22 cellular contexts compared by ENCODE assay signal in the genomic region with DNA sequence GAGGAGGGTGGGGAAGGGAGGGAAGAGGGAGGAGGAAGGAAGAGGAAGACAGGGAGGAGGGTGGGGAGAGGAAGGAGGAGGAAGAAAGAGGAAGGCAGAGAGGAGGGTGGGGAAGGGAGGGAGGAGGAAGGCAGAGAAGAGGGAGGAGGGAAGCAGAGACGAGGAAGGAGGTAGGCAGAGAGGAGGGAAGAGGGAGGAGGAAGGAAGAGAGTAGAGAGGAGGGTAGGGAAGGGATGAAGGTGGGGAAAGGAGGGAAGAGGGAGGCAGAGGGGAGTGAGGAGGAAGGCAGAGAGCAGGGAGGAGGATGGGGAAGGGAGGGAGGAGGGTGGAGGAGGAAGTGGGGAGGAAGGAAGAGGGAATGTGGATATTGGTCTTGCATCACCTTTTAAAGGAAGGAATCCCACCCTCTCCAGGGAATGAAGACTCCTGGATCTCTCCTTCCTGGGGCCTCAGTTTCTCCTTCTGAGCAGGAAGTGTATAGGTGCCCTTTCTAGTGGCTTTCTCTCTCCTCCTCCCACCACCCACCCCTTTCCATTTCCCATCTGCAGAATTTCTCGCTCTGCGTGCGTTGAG.
DNase-seq lines count a peak whose midpoint lies in the region; ATAC-seq and TF ChIP-seq lines count a peak whose summit lies in the region.
"Had no signal": no experiment of that assay in that cellular context is flagged by ENCODE, and none has a peak within 500 bp of the region (broad histone marks: within the 10 kb centered on the region; RNA-seq: fewer than 3 reads in every experiment).

No MANE protein-coding gene starts in this region.

- no peak overlapping the region for H3K27ac Mint-ChIP-seq in endodermal cell
- no peak overlapping the region for H3K27ac Mint-ChIP-seq in mesothelial cell of epicardium
- H3K27ac Mint-ChIP-seq in T-cell: no peak overlapping the region
- no peak overlapping the region for H3K27ac Mint-ChIP-seq in activated T-helper 17 cell treated with anti-CD3 and anti-CD28 coated beads, Interleukin-2, amount 50 U/mL, for 72 hours
- H3K27ac Mint-ChIP-seq: activated naive CD8-positive, alpha-beta T cell treated with anti-CD3 and anti-CD28 coated beads, Interleukin-2, amount 50 U/mL, for 24 hours had no signal

- no peaks in the 10 kb centered on the region for H3K9me3 ChIP-seq in left ventricle myocardium inferior (replicated peaks)
- H3K9me3 ChIP-seq in endodermal cell (ENCODE audit: control insufficient read depth, low read length): no peaks in the 10 kb centered on the region
- H3K9me3 ChIP-seq: colonic mucosa, thyroid gland had no signal

- H3K9ac ChIP-seq in endodermal cell (ENCODE audit: extremely low read depth, low read length, poor library complexity, severe bottlenecking): no peak overlapping the region

- WGBS in endodermal cell (ENCODE audit: insufficient coverage in 1 of 2, insufficient read length in 1 of 2), 2 experiments: 48 to 90% methylated on average over 1 to 4 of the region's 4 CpGs

- intact Hi-C loops in left ventricle myocardium inferior (cut with micrococcal nuclease) (no loop called here), left cardiac atrium (cut with DNase I) (no loop called here)

- DNase-seq in left ventricle myocardium inferior (no peak), left cardiac atrium (no peak), endodermal cell (no peak), mesothelial cell of epicardium (ENCODE audit: low spot score in 2 of 2, unreplicated experiment in 2 of 2) (no peak), DMS 273 (lab: John Stamatoyannopoulos, UW; ENCODE audit: unreplicated experiment) (no peak), T-cell (no peak), HK-2 (ENCODE audit: unreplicated experiment) (no peak)
- DNase-seq: 8988T; activated CD4-positive, alpha-beta T cell treated with anti-CD3 and anti-CD28 coated beads, Interleukin-2, amount 50 U/mL, for 4 hours; activated CD8-positive, alpha-beta memory T cell treated with anti-CD3 and anti-CD28 coated beads, Interleukin-2, amount 50 U/mL, for 48 hours; colonic mucosa; MM.1S; NCI-H1436; NCI-H524 treated with DMSO at 0.1 percent for 48 hours; stimulated activated CD4-positive, alpha-beta T cell treated with anti-CD3 and anti-CD28 coated beads, Interleukin-4, amount 100 ng/mL, for 1 hour; stimulated activated naive CD4-positive, alpha-beta T cell; thyroid gland had no signal

- peaks cover 73% of the 10 kb centered on the region for H3K27me3 Mint-ChIP-seq in endodermal cell (ENCODE audit: insufficient read depth)
- H3K27me3 Mint-ChIP-seq in mesothelial cell of epicardium (ENCODE audit: low read depth): peaks cover 59% of the 10 kb centered on the region
- peaks cover 52 to 69% of the 10 kb centered on the region in 2 donors for H3K27me3 Mint-ChIP-seq in T-cell
- H3K27me3 Mint-ChIP-seq in activated T-helper 17 cell treated with anti-CD3 and anti-CD28 coated beads, Interleukin-2, amount 50 U/mL, for 72 hours: peaks cover 46% of the 10 kb centered on the region

- H3K4me3 ChIP-seq in left ventricle myocardium inferior (peak overlapping the region; percentile 24), endodermal cell (ENCODE audit: low read length) (peak overlapping the region; percentile 62)
- H3K4me3 ChIP-seq: colonic mucosa, SK-N-MC, thyroid gland had no signal

- H3K36me3 Mint-ChIP-seq in endodermal cell (ENCODE audit: low read depth): no peaks in the 10 kb centered on the region
- no peaks in the 10 kb centered on the region for H3K36me3 Mint-ChIP-seq in mesothelial cell of epicardium
- H3K36me3 Mint-ChIP-seq in T-cell: no peaks in the 10 kb centered on the region
- H3K36me3 Mint-ChIP-seq in activated T-helper 17 cell treated with anti-CD3 and anti-CD28 coated beads, Interleukin-2, amount 50 U/mL, for 72 hours (ENCODE audit: low read depth): no peaks in the 10 kb centered on the region

- H3K4me1 ChIP-seq in left ventricle myocardium inferior: peaks cover 8% of the 10 kb centered on the region
- H3K4me1 ChIP-seq in endodermal cell (ENCODE audit: control insufficient read depth, insufficient read depth, low read length): no peaks in the 10 kb centered on the region
- H3K4me1 ChIP-seq: colonic mucosa had no signal

- CTCF ChIA-PET in T-cell (lab: Charles Lee): no interaction called here

- H3K9me3 Mint-ChIP-seq in endodermal cell (no peaks in the 10 kb centered on the region), mesothelial cell of epicardium (no peaks in the 10 kb centered on the region), T-cell (no peaks in the 10 kb centered on the region)
- no peaks in the 10 kb centered on the region for H3K9me3 Mint-ChIP-seq in activated T-helper 17 cell treated with anti-CD3 and anti-CD28 coated beads, Interleukin-2, amount 50 U/mL, for 72 hours
- H3K9me3 Mint-ChIP-seq: activated naive CD8-positive, alpha-beta T cell treated with anti-CD3 and anti-CD28 coated beads, Interleukin-2, amount 50 U/mL, for 24 hours had no signal

- TF ChIP-seq CTCF in left ventricle myocardium inferior (IDR thresholded peaks at IDR 0.05; ENCODE audit: borderline replicate concordance): no peak
- no peak for TF ChIP-seq CTCF in endodermal cell (conservative IDR thresholded peaks at IDR 0.05)
- no peak for TF ChIP-seq CTCF in mesothelial cell of epicardium (IDR thresholded peaks at IDR 0.05; ENCODE audit: unreplicated experiment)

- POLR2A ChIA-PET in T-cell (lab: Charles Lee): no interaction called here

- ATAC-seq in left cardiac atrium: no peak
- no peak for ATAC-seq in T-cell (replicated peaks in 1 of 4)
- ATAC-seq in activated T-helper 17 cell treated with anti-CD3 and anti-CD28 coated beads, Interleukin-2, amount 50 U/mL, for 72 hours (replicated peaks): no peak
- ATAC-seq: activated naive CD8-positive, alpha-beta T cell treated with anti-CD3 and anti-CD28 coated beads, Interleukin-2, amount 50 U/mL, for 24 hours had no signal

- H3K4me1 Mint-ChIP-seq in endodermal cell: peaks cover 25% of the 10 kb centered on the region
- H3K4me1 Mint-ChIP-seq in mesothelial cell of epicardium: peaks cover 26% of the 10 kb centered on the region
- H3K4me1 Mint-ChIP-seq in T-cell: peaks cover 0 to 10% (median 7%) of the 10 kb centered on the region in 3 donors
- no peaks in the 10 kb centered on the region for H3K4me1 Mint-ChIP-seq in activated T-helper 17 cell treated with anti-CD3 and anti-CD28 coated beads, Interleukin-2, amount 50 U/mL, for 72 hours

- H3K36me3 ChIP-seq in left ventricle myocardium inferior (no peaks in the 10 kb centered on the region), endodermal cell (ENCODE audit: control insufficient read depth, insufficient read depth, low read length) (no peaks in the 10 kb centered on the region)
- H3K36me3 ChIP-seq: colonic mucosa, thyroid gland had no signal

- peak overlapping the region; percentile 51 for H3K4me3 Mint-ChIP-seq in endodermal cell
- peak overlapping the region; percentile 46 for H3K4me3 Mint-ChIP-seq in mesothelial cell of epicardium
- H3K4me3 Mint-ChIP-seq in T-cell: no peak overlapping the region
- no peak overlapping the region for H3K4me3 Mint-ChIP-seq in activated T-helper 17 cell treated with anti-CD3 and anti-CD28 coated beads, Interleukin-2, amount 50 U/mL, for 72 hours
- H3K4me3 Mint-ChIP-seq: activated naive CD8-positive, alpha-beta T cell treated with anti-CD3 and anti-CD28 coated beads, Interleukin-2, amount 50 U/mL, for 24 hours had no signal

- H3K27me3 ChIP-seq in left ventricle myocardium inferior (ENCODE audit: low read depth): peaks cover 64% of the 10 kb centered on the region
- H3K27me3 ChIP-seq in endodermal cell (ENCODE audit: control insufficient read depth, insufficient read depth, low read length, poor library complexity, severe bottlenecking): peaks cover 73% of the 10 kb centered on the region
- H3K27me3 ChIP-seq: thyroid gland had no signal

- H3K27ac ChIP-seq in left ventricle myocardium inferior (replicated peaks) (no peak overlapping the region), endodermal cell (ENCODE audit: low read depth, low read length) (no peak overlapping the region)
- H3K27ac ChIP-seq: colonic mucosa, HL-60, SK-N-MC, thyroid gland, VCaP had no signal

Comparison
In these comparisons a context has a peak if more than half of its experiments do, and no peak if none do; other contexts are left out.
1. H3K4me3 Mint-ChIP-seq: peak in endodermal cell (single experiment) and mesothelial cell of epicardium (single experiment); none in T-cell (0 of 3) and activated T-helper 17 cell treated with anti-CD3 and anti-CD28 coated beads, Interleukin-2, amount 50 U/mL, for 72 hours (single experiment).